19 cellular contexts compared by ENCODE assay signal in genomic region chr16:64090327-64090726, GRCh38.
DNase-seq lines count a peak whose midpoint lies in the region; ATAC-seq, FAIRE-seq and TF ChIP-seq lines count a peak whose summit lies in the region.
"Had no signal": no experiment of that assay in that cellular context is flagged by ENCODE, and none has a peak within 500 bp of the region (broad histone marks: within the 10 kb centered on the region; RNA-seq: fewer than 3 reads in every experiment).

No MANE protein-coding gene starts in this region.

- TF ChIP-seq POLR2A in HepG2 (IDR thresholded peaks at IDR 0.05; ENCODE audit: insufficient read depth in 1 of 2, low read depth in 2 of 2, low read length in 2 of 2) (no peak), right lobe of liver (IDR thresholded peaks at IDR 0.05) (no peak)

- TF ChIP-seq CTCF in HepG2 (CRISPR knock-in tag; IDR thresholded peaks at IDR 0.05) (no peak), right lobe of liver (IDR thresholded peaks at IDR 0.05) (no peak), WERI-Rb-1 (IDR thresholded peaks at IDR 0.05; ENCODE audit: low read depth, low read length) (no peak), D721Med (IDR thresholded peaks at IDR 0.05; ENCODE audit: insufficient read depth, missing control alignments) (no peak)

- intact Hi-C loops in HepG2 (cut with micrococcal nuclease; ENCODE audit: unreplicated experiment), result loop anchor here (5.0 kb wide), 1 partner anchor 92 kb away; no protein-coding TSS in a partner anchor
- intact Hi-C loops in right lobe of liver (cut with DNase I), result no loop called here

- POLR2A ChIA-PET in HepG2 (lab: Yijun Ruan, JAX), result no interaction called here

- H2AFZ ChIP-seq in HepG2 (ENCODE audit: low read length), result no peak overlapping the region

- H3K4me1 ChIP-seq in HepG2 (ENCODE audit: insufficient read depth, low read length) (no peaks in the 10 kb centered on the region), right lobe of liver (no peaks in the 10 kb centered on the region)
- H3K4me1 ChIP-seq: BLaER1, Caco-2, HAP-1 had no signal

- no peaks in the 10 kb centered on the region for H4K20me1 ChIP-seq in HepG2 (ENCODE audit: insufficient read depth, low read length)
- H4K20me1 ChIP-seq: BLaER1 had no signal

- no peak overlapping the region for H3K4me3 ChIP-seq in HepG2 (replicated peaks in 1 of 3; ENCODE audit: insufficient read depth in 1 of 3, low read depth in 2 of 3, low read length in 3 of 3)
- no peak overlapping the region for H3K4me3 ChIP-seq in right lobe of liver
- no peak overlapping the region for H3K4me3 ChIP-seq in WERI-Rb-1 (ENCODE audit: low read depth, low read length)
- H3K4me3 ChIP-seq: BLaER1, GM12878, HAP-1 had no signal

- H3K27me3 ChIP-seq in HepG2 (ENCODE audit: control insufficient read depth in 1 of 2, insufficient read depth in 2 of 2, low read length in 2 of 2), result no peaks in the 10 kb centered on the region
- H3K27me3 ChIP-seq in right lobe of liver, result no peaks in the 10 kb centered on the region
- H3K27me3 ChIP-seq in WERI-Rb-1 (ENCODE audit: insufficient read depth, low read depth, severe bottlenecking), result no peaks in the 10 kb centered on the region
- H3K27me3 ChIP-seq: BLaER1 had no signal

- no peaks in the 10 kb centered on the region for H3K79me2 ChIP-seq in HepG2 (ENCODE audit: insufficient read depth, low read length)

- 3% methylated on average over 2 of the region's 2 CpGs for WGBS in HepG2 (ENCODE audit: low lambda C conversion rate)
- 50% methylated on average over 2 of the region's 2 CpGs for WGBS in right lobe of liver (ENCODE audit: insufficient coverage, low coverage, low lambda C conversion rate, missing lambda C conversion rate)

- in situ Hi-C loops in HepG2 (cut with HindIII; ENCODE audit: extremely low pct_ligation_motif_present, low pct_unique_long_range_greater_than_20kb), result loop anchor here (10.0 kb wide), 1 partner anchor 1034 kb away; the partner anchor contains the start of gene CDH11

- DNase-seq in HepG2 (ENCODE audit: low spot score), result no peak
- no peak for DNase-seq in right lobe of liver
- peak; percentile 78 for DNase-seq in NCI-H524 treated with DMSO at 0.1 percent for 48 hours (lab: John Stamatoyannopoulos, UW)
- DNase-seq in WERI-Rb-1, result no peak
- no peak for DNase-seq in D721Med (ENCODE audit: insufficient read length, low spot score)
- DNase-seq in substantia nigra (lab: John Stamatoyannopoulos, UW), result no peak
- no peak for DNase-seq in activated effector memory CD4-positive, alpha-beta T cell treated with anti-CD3 and anti-CD28 coated beads, Interleukin-2, amount 50 U/mL, for 16 hours
- DNase-seq: 8988T; CD4-positive, CD25-positive, alpha-beta regulatory T cell; CD8-positive, alpha-beta T cell; DMS79; GDM1; GOT3 had no signal

- no peak for TF ChIP-seq EP300 in HepG2 (IDR thresholded peaks at IDR 0.05; ENCODE audit: low read depth in 2 of 2, low read length in 2 of 2)
- TF ChIP-seq EP300 in HepG2 (CRISPR knock-in tag; IDR thresholded peaks at IDR 0.05; ENCODE audit: borderline replicate concordance), result no peak

- H3K9me3 ChIP-seq in HepG2 (ENCODE audit: low read length) (peaks cover 4% of the 10 kb centered on the region), right lobe of liver (no peaks in the 10 kb centered on the region), WERI-Rb-1 (ENCODE audit: severe bottlenecking) (no peaks in the 10 kb centered on the region)
- H3K9me3 ChIP-seq: BLaER1, Caco-2, HAP-1 had no signal

- CTCF ChIA-PET in HepG2 (lab: Yijun Ruan, JAX; ENCODE audit: low intra/inter-chr PET ratio, low total read pairs), result interaction anchor here (1.2 to 1.3 kb wide), 2 partner anchors 365 to 1028 kb away, joined by 3 to 6 read pairs; no protein-coding TSS in a partner anchor

- FAIRE-seq in HepG2 (lab: Jason Lieb, UNC) (no peak), D721Med (lab: Jason Lieb, UNC) (no peak)
- FAIRE-seq: GM12878, GM19239 had no signal

- no peak for TF ChIP-seq RAD21 in HepG2 (CRISPR knock-in tag; IDR thresholded peaks at IDR 0.05)

- no TSS peak for BruUV-seq in HepG2 (replicated peaks; lab: Mats Ljungman, UMichigan)

- no peak overlapping the region for H3K9ac ChIP-seq in HepG2 (ENCODE audit: insufficient read depth, low read depth, low read length)
- H3K9ac ChIP-seq: BLaER1 had no signal

- H3K27ac ChIP-seq in HepG2 (ENCODE audit: extremely low read length, insufficient read depth, low read length) (no peak overlapping the region), right lobe of liver (no peak overlapping the region), WERI-Rb-1 (peak overlapping the region; percentile 60; the same call in 1 of the 2 replicates), substantia nigra (ENCODE audit: low read depth, low read length, poor library complexity, severe bottlenecking) (no peak overlapping the region)
- H3K27ac ChIP-seq: BLaER1, C4-2B had no signal

- H3K4me2 ChIP-seq in HepG2 (ENCODE audit: low read depth, low read length), result no peak overlapping the region
- H3K4me2 ChIP-seq: BLaER1 had no signal

- H3K36me3 ChIP-seq in HepG2 (replicated peaks in 1 of 2; ENCODE audit: control insufficient read depth in 1 of 2, insufficient read depth in 2 of 2, low read length in 2 of 2) (no peaks in the 10 kb centered on the region), right lobe of liver (no peaks in the 10 kb centered on the region), WERI-Rb-1 (no peaks in the 10 kb centered on the region)
- H3K36me3 ChIP-seq: BLaER1, HAP-1 had no signal

- no peak for ATAC-seq in HepG2
- ATAC-seq in right lobe of liver, result no peak
- ATAC-seq: CD8-positive, alpha-beta T cell had no signal

TF ChIP-seq in HepG2, 621 proteins besides CTCF, POLR2A, EP300 and RAD21:
- TF ChIP-seq MAFK (conservative IDR thresholded peaks at IDR 0.05 in 1 of 2, IDR thresholded peaks at IDR 0.05 in 1 of 2; ENCODE audit: low read length in 2 of 2) (peak; percentile 67 to 78; a peak in 3 of 4 replicates), MAFF (IDR thresholded peaks at IDR 0.05; ENCODE audit: low read depth, low read length) (peak; percentile 58; the same call in 1 of the 2 replicates), ELK4 (CRISPR knock-in tag; IDR thresholded peaks at IDR 0.05; ENCODE audit: borderline replicate concordance) (no peak)
